In genomic region chr3:14248477-14248848, GRCh38 we compare ENCODE assay signal across 15 cellular contexts.
"Had no signal": no experiment of that assay in that cellular context is flagged by ENCODE, and none has a peak within 500 bp of the region (broad histone marks: within the 10 kb centered on the region; RNA-seq: fewer than 3 reads in every experiment).

No MANE protein-coding gene starts in this region.

- H3K9me3 ChIP-seq: ascending aorta, psoas muscle, sigmoid colon, spleen had no signal

- H3K9me3 Mint-ChIP-seq: activated T-helper 17 cell treated with anti-CD3 and anti-CD28 coated beads, Interleukin-2, amount 50 U/mL, for 72 hours; nephron had no signal

- H3K36me3 Mint-ChIP-seq: type B pancreatic cell had no signal

- ATAC-seq: activated CD4-positive, CD25-positive, alpha-beta regulatory T cell treated with anti-CD3 and anti-CD28 coated beads, Interleukin-2, amount 50 U/mL, for 24 hours; activated T-helper 17 cell treated with anti-CD3 and anti-CD28 coated beads, Interleukin-2, amount 50 U/mL, for 72 hours; esophagus mucosa had no signal

- H3K27ac Mint-ChIP-seq: activated T-helper 17 cell treated with anti-CD3 and anti-CD28 coated beads, Interleukin-2, amount 50 U/mL, for 72 hours; nephron; type B pancreatic cell had no signal

- H3K4me1 Mint-ChIP-seq: activated T-helper 17 cell treated with anti-CD3 and anti-CD28 coated beads, Interleukin-2, amount 50 U/mL, for 72 hours had no signal

- H3K27ac ChIP-seq: ascending aorta, psoas muscle, sigmoid colon, SK-N-MC, spleen had no signal

- H3K27me3 ChIP-seq: ascending aorta, spleen had no signal

- H3K36me3 ChIP-seq: ascending aorta, sigmoid colon, spleen had no signal

- DNase-seq: activated CD4-positive, alpha-beta T cell treated with anti-CD3 and anti-CD28 coated beads, Interleukin-2, amount 50 U/mL, for 4 hours; activated naive CD4-positive, alpha-beta T cell treated with Interleukin-2 at 50 U/mL for 16 hours; left ventricle myocardium superior; sigmoid colon; spleen had no signal

- FAIRE-seq: colon, keratinocyte had no signal

- H3K4me3 ChIP-seq: ascending aorta, psoas muscle, sigmoid colon, SK-N-MC, spleen had no signal

- H3K4me1 ChIP-seq: ascending aorta, psoas muscle, sigmoid colon, spleen had no signal

- H3K4me3 Mint-ChIP-seq: activated T-helper 17 cell treated with anti-CD3 and anti-CD28 coated beads, Interleukin-2, amount 50 U/mL, for 72 hours; nephron; type B pancreatic cell had no signal

- H3K27me3 Mint-ChIP-seq: type B pancreatic cell had no signal
